24 cellular contexts compared by ENCODE assay signal in the genomic region with DNA sequence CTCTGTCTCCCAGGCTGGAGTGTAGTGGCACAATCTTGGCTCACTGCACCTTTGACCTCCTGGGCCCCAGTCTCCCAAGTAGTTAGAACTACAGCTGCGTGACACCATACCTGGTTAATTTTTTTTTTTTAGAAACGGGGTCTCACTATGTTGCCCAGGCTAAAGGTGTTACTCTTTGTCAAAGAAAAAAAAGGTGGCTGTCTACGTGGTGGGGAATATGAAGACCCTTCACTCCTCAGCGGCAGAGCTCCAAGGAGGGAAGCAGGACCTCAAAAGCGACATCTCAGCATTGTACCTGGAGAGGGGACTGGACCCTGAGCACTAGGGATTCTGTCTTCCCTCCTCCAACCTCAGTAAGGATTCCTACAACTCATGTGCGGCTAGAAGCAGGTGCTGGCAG. TPM values are rescaled to one million over a fixed set of nuclear protein-coding genes. Genes with fewer than 3 reads are reported as not detected.
DNase-seq lines count a peak whose midpoint lies in the region; ATAC-seq, FAIRE-seq and TF ChIP-seq lines count a peak whose summit lies in the region.
"Had no signal": no experiment of that assay in that cellular context is flagged by ENCODE, and none has a peak within 500 bp of the region (broad histone marks: within the 10 kb centered on the region; RNA-seq: fewer than 3 reads in every experiment).

No MANE protein-coding gene starts in this region.

- TF ChIP-seq CTCF in A549 (IDR thresholded peaks at IDR 0.05) (no peak), HFFc6 (IDR thresholded peaks at IDR 0.05) (no peak), psoas muscle (IDR thresholded peaks at IDR 0.05) (no peak)

- no peak overlapping the region; the same call in 2 of the 3 replicates for H3K4me2 ChIP-seq in A549

- DNase-seq in A549 (ENCODE audit: low read depth in 1 of 2, low spot score in 1 of 2) (no peak), HFFc6 (no peak), epithelial cell of prostate (ENCODE audit: low read depth, low spot score) (no peak), psoas muscle (no peak), NCI-H526 (lab: John Stamatoyannopoulos, UW) (no peak)
- no peak for DNase-seq in stimulated activated CD4-positive, alpha-beta T cell treated with anti-CD3 and anti-CD28 coated beads, Interleukin-4, amount 100 ng/mL, for 1 hour
- DNase-seq: activated CD8-positive, alpha-beta T cell treated with anti-CD3 and anti-CD28 coated beads for 36 hours; activated naive CD8-positive, alpha-beta T cell treated with anti-CD3 and anti-CD28 coated beads for 36 hours; activated T-cell treated with anti-CD3 and anti-CD28 coated beads, Interleukin-2, amount 50 U/mL, for 48 hours; H9; mesendoderm; NCI-H2081; NCI-H510A; SIG-M5; stimulated activated CD4-positive, alpha-beta T cell treated with anti-CD3 and anti-CD28 coated beads, Interleukin-15, amount 100 ng/mL, for 24 hours had no signal

- peak overlapping the region; percentile 95 for H3K27ac Mint-ChIP-seq in HFFc6
- H3K27ac Mint-ChIP-seq: H9 had no signal

- intact Hi-C loops in psoas muscle (cut with DNase I): no loop called here

- POLR2A ChIA-PET in A549 (lab: Yijun Ruan, JAX): no interaction called here

- WGBS in A549 (ENCODE audit: missing lambda C conversion rate): 97% methylated on average over 6 of the region's 6 CpGs
- WGBS in psoas muscle, 3 donors: 92 to 93% (median 93%) methylated on average over 6 of the region's 6 CpGs

- FAIRE-seq in A549 (lab: Jason Lieb, UNC): no peak
- FAIRE-seq: GM19239, islet of Langerhans had no signal

- TF ChIP-seq RAD21 in A549 (conservative IDR thresholded peaks at IDR 0.05 in 1 of 2, IDR thresholded peaks at IDR 0.05 in 1 of 2): no peak

- H3K4me1 Mint-ChIP-seq in HFFc6 (ENCODE audit: low read depth): peaks cover 87% of the 10 kb centered on the region

- TF ChIP-seq EP300 in A549 (IDR thresholded peaks at IDR 0.05): no peak

- H3K4me1 ChIP-seq in A549: peaks cover 88% of the 10 kb centered on the region
- peaks cover 51% of the 10 kb centered on the region for H3K4me1 ChIP-seq in psoas muscle

- CTCF ChIA-PET in A549 (lab: Yijun Ruan, JAX): interaction anchor here (3.0 kb wide), 1 partner anchor 222 kb away, joined by 10 read pairs; no protein-coding TSS in a partner anchor

- no peak for TF ChIP-seq POLR2A in A549 (IDR thresholded peaks at IDR 0.05; ENCODE audit: low read length)

- H3K9me3 Mint-ChIP-seq in HFFc6: peaks cover 8% of the 10 kb centered on the region
- H3K9me3 Mint-ChIP-seq: activated CD8-positive, alpha-beta T cell treated with anti-CD3 and anti-CD28 coated beads for 36 hours; H9; stimulated activated memory B cell treated with anti-CD40 and anti-IgM and Interleukin-4, amounts not matched to agents 10 μg/mL and 1 μg/mL and 100 μg/mL, for 72 hours; T-helper 1 cell treated with Interleukin-12 subunit alpha and Interleukin-12 subunit beta and Interleukin-4 antibody, amounts not matched to agents 30 μg/mL and 1 μg/mL, for 36 hours had no signal

- peak overlapping the region; percentile 93 to 94 for H3K27ac ChIP-seq in A549
- H3K27ac ChIP-seq in epithelial cell of prostate: peak overlapping the region; percentile 97
- peak overlapping the region; percentile 88 for H3K27ac ChIP-seq in psoas muscle
- H3K27ac ChIP-seq: KMS-11, VCaP had no signal

- H3K27me3 Mint-ChIP-seq in HFFc6 (ENCODE audit: insufficient read depth): peaks cover 8% of the 10 kb centered on the region

- H3K4me3 Mint-ChIP-seq in HFFc6: no peak overlapping the region
- H3K4me3 Mint-ChIP-seq: activated CD8-positive, alpha-beta T cell treated with anti-CD3 and anti-CD28 coated beads for 36 hours; activated naive CD8-positive, alpha-beta T cell treated with anti-CD3 and anti-CD28 coated beads for 36 hours; H9; stimulated activated memory B cell treated with anti-CD40 and anti-IgM and Interleukin-4, amounts not matched to agents 10 μg/mL and 1 μg/mL and 100 μg/mL, for 72 hours; T-helper 1 cell treated with Interleukin-12 subunit alpha and Interleukin-12 subunit beta and Interleukin-4 antibody, amounts not matched to agents 30 μg/mL and 1 μg/mL, for 36 hours had no signal

- H3K9me3 ChIP-seq in A549 (no peaks in the 10 kb centered on the region), psoas muscle (no peaks in the 10 kb centered on the region)
- H3K9me3 ChIP-seq: tibial nerve had no signal

- no peak for ATAC-seq in A549
- ATAC-seq in psoas muscle: no peak
- ATAC-seq in HG03175 (IDR thresholded peaks at IDR 0.05; ENCODE audit: unreplicated experiment): no peak
- no peak for ATAC-seq in esophagus mucosa

- no peaks in the 10 kb centered on the region for H3K36me3 ChIP-seq in psoas muscle (ENCODE audit: insufficient read depth in 1 of 2, low read depth in 1 of 2)
- H3K36me3 ChIP-seq: tibial nerve had no signal

- H3K27me3 ChIP-seq in psoas muscle (ENCODE audit: insufficient read depth in 3 of 3, low read length in 2 of 3): no peaks in the 10 kb centered on the region
- H3K27me3 ChIP-seq: tibial nerve had no signal

- H3K4me3 ChIP-seq in A549 (no peak overlapping the region), psoas muscle (no peak overlapping the region)
- H3K4me3 ChIP-seq: tibial nerve had no signal

- peaks cover 25% of the 10 kb centered on the region for H3K36me3 Mint-ChIP-seq in HFFc6 (ENCODE audit: low read depth)
- H3K36me3 Mint-ChIP-seq: stimulated activated memory B cell treated with anti-CD40 and anti-IgM and Interleukin-4, amounts not matched to agents 10 μg/mL and 1 μg/mL and 100 μg/mL, for 72 hours had no signal

TF ChIP-seq in A549, 52 proteins besides CTCF, POLR2A, EP300 and RAD21:
- TF ChIP-seq ZC3H11A (IDR thresholded peaks at IDR 0.05): no peak
- no peak for TF ChIP-seq GATA3 (IDR thresholded peaks at IDR 0.05; ENCODE audit: borderline replicate concordance)
- no peak for TF ChIP-seq SREBF2 (IDR thresholded peaks at IDR 0.05)
- TF ChIP-seq TFCP2L1 (CRISPR knock-in tag; IDR thresholded peaks at IDR 0.05): no peak
- no peak for TF ChIP-seq FOXS1 (CRISPR knock-in tag; IDR thresholded peaks at IDR 0.05)
- TF ChIP-seq SMC3 (IDR thresholded peaks at IDR 0.05): no peak
- TF ChIP-seq TP53 (CRISPR knock-in tag; IDR thresholded peaks at IDR 0.05): no peak
- no peak for TF ChIP-seq MAZ (IDR thresholded peaks at IDR 0.05; ENCODE audit: borderline replicate concordance, low read depth, low read length)
- TF ChIP-seq, protein P1, sequence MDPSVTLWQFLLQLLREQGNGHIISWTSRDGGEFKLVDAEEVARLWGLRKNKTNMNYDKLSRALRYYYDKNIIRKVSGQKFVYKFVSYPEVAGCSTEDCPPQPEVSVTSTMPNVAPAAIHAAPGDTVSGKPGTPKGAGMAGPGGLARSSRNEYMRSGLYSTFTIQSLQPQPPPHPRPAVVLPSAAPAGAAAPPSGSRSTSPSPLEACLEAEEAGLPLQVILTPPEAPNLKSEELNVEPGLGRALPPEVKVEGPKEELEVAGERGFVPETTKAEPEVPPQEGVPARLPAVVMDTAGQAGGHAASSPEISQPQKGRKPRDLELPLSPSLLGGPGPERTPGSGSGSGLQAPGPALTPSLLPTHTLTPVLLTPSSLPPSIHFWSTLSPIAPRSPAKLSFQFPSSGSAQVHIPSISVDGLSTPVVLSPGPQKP (IDR thresholded peaks at IDR 0.05; ENCODE audit: low read depth, low read length): no peak
- TF ChIP-seq RFX5 (IDR thresholded peaks at IDR 0.05): no peak
- no peak for TF ChIP-seq FOSB (CRISPR knock-in tag; IDR thresholded peaks at IDR 0.05)
- TF ChIP-seq MYC (IDR thresholded peaks at IDR 0.05; ENCODE audit: borderline replicate concordance, low read length): no peak
- no peak for TF ChIP-seq ZSCAN20 (CRISPR knock-in tag; IDR thresholded peaks at IDR 0.05)

RNA-seq across cellular contexts. Expression of a gene that starts 16.4 kb away (rescaled TPM):
- polyA plus RNA-seq in A549 (2011; rRNA removed) (5.7 and 7.3 TPM in 2 replicates), A549 (2017; fragmentation: RNase III; extraction: RNeasy Plus Mini Kit Qiagen cat#74134 plus additional on column Dnase treatment) (5.7 to 6.6 TPM (median 6.4 TPM) in 3 replicates), psoas muscle (1 to 10 TPM; 4.3 to 9.0 (median 6.7) TPM)
- 3.3 and 4.3 TPM in 2 replicates for polyA plus RNA-seq in A549 (2012; cell fraction: cytosol; rRNA removed)
- 3.4 and 5.5 TPM in 2 replicates for polyA plus RNA-seq in A549 (2012; cell fraction: nucleus; rRNA removed)
- 4.6 and 5.0 TPM in 2 replicates for polyA minus RNA-seq in A549 (2011; rRNA and poly(A)+ RNA removed)
- 1 to 10 TPM; 9.0 to 9.6 (median 9.2) TPM for total RNA-seq in HFFc6 (2021; fragmentation: NEBNext Ultra II Directional; extraction: Animal tissue kit (Norgen Biotek cat#: 25700))
- total RNA-seq in psoas muscle (10 to 100 TPM in 3 of 4 donors, 1 to 10 TPM in 1; 6.3 to 25.6 (median 11.5) TPM), esophagus mucosa (10.0 TPM)

RNA-seq across cellular contexts. Expression of a gene that starts 16.8 kb away (rescaled TPM):
- polyA plus RNA-seq in A549 (2011; rRNA removed) (1.4 and 1.6 TPM in 2 replicates), A549 (2017; fragmentation: RNase III; extraction: RNeasy Plus Mini Kit Qiagen cat#74134 plus additional on column Dnase treatment) (0.59 to 1.2 TPM (median 0.93 TPM) in 3 replicates), psoas muscle (under 1 TPM; 0.05 to 0.15 (median 0.14) TPM)
- polyA plus RNA-seq in A549 (2012; cell fraction: cytosol; rRNA removed): 0.31 and 0.32 TPM in 2 replicates
- 0.56 and 0.61 TPM in 2 replicates for polyA plus RNA-seq in A549 (2012; cell fraction: nucleus; rRNA removed)
- 0.45 and 0.83 TPM in 2 replicates for polyA minus RNA-seq in A549 (2011; rRNA and poly(A)+ RNA removed)
- total RNA-seq in HFFc6 (2021; fragmentation: NEBNext Ultra II Directional; extraction: Animal tissue kit (Norgen Biotek cat#: 25700)): 1 to 10 TPM in 5 of 6 experiments, under 1 TPM in 1; 0.99 to 2.0 (median 1.6) TPM
- total RNA-seq in psoas muscle (1 to 10 TPM in 1 of 4 donors, under 1 TPM in 2, not detected in 1; 0.47 to 4.3 (median 0.97) TPM), esophagus mucosa (0.84 TPM)
